8 cellular contexts compared by ENCODE assay signal in the genomic region with DNA sequence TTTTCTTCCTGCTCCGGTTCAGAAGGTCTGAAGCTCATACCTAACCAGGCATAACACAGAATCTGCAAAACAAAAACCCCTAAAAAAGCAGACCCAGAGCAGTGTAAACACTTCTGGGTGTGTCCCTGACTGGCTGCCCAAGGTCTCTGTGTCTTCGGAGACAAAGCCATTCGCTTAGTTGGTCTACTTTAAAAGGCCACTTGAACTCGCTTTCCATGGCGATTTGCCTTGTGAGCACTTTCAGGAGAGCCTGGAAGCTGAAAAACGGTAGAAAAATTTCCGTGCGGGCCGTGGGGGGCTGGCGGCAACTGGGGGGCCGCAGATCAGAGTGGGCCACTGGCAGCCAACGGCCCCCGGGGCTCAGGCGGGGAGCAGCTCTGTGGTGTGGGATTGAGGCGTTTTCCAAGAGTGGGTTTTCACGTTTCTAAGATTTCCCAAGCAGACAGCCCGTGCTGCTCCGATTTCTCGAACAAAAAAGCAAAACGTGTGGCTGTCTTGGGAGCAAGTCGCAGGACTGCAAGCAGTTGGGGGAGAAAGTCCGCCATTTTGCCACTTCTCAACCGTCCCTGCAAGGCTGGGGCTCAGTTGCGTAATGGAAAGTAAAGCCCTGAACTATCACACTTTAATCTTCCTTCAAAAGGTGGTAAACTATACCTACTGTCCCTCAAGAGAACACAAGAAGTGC. TPM values are rescaled to one million over a fixed set of nuclear protein-coding genes. Genes with fewer than 3 reads are reported as not detected.
DNase-seq lines count a peak whose midpoint lies in the region; ATAC-seq and TF ChIP-seq lines count a peak whose summit lies in the region.

No MANE protein-coding gene starts in this region.

- TF ChIP-seq CTCF in activated B cell treated with CpG ODN at 0.5 μM for 24 hours (IDR thresholded peaks at IDR 0.05) (no peak), mucosa of descending colon (IDR thresholded peaks at IDR 0.05) (no peak)

- peaks cover 16% of the 10 kb centered on the region for H3K4me1 ChIP-seq in mucosa of descending colon (ENCODE audit: low read depth)

- H3K4me1 Mint-ChIP-seq in activated B cell treated with CpG ODN at 0.5 μM for 24 hours: peaks cover 49% of the 10 kb centered on the region

- POLR2A ChIA-PET in activated B cell treated with CpG ODN at 0.5 μM for 24 hours (lab: Charles Lee): interaction anchor here (0.6 to 26.3 kb wide), 54 partner anchors 6 to 698 kb away, joined by 3 to 3752 read pairs (median 6); partner anchors contain the start of genes DPF2, EHBP1L1, FAM89B and FAU

- CTCF ChIA-PET in activated B cell treated with CpG ODN at 0.5 μM for 24 hours (lab: Charles Lee): interaction anchor here (0.9 to 16.7 kb wide), 9 partner anchors 10 to 120 kb away, joined by 3 to 289 read pairs (median 10); partner anchors contain the start of genes NEAT1 and SLC25A45

- intact Hi-C loops in activated B cell treated with CpG ODN at 0.5 μM for 24 hours (cut with micrococcal nuclease): no loop called here
- intact Hi-C loops in mucosa of descending colon (cut with DNase I, micrococcal nuclease): no loop called here

- H3K9me3 ChIP-seq in mucosa of descending colon: no peaks in the 10 kb centered on the region

- H3K4me3 ChIP-seq in mucosa of descending colon: peak overlapping the region; percentile 76

- no peaks in the 10 kb centered on the region for H3K27me3 Mint-ChIP-seq in activated B cell treated with CpG ODN at 0.5 μM for 24 hours

- H3K27ac ChIP-seq in substantia nigra (ENCODE audit: low read depth, low read length, poor library complexity, severe bottlenecking): peak overlapping the region; percentile 100

- DNase-seq in GDM1 (lab: John Stamatoyannopoulos, UW) (peak; percentile 37), NCI-H1105 treated with DMSO at 0.1 percent for 48 hours (lab: John Stamatoyannopoulos, UW) (peak; percentile 73), activated B cell treated with CpG ODN at 0.5 μM for 24 hours (peak; percentile 53), ecto neural progenitor cell (ENCODE audit: low spot score) (peak; percentile 69), mucosa of descending colon (peak in 2 of 3 donors; percentile 69 to 73), substantia nigra (lab: John Stamatoyannopoulos, UW) (peak in 24 of 49 donors; percentile 27 to 72 (median 50)), iPS-NIHi7 (ENCODE audit: extremely low spot score) (no peak)

- peaks cover 3% of the 10 kb centered on the region for H3K36me3 Mint-ChIP-seq in activated B cell treated with CpG ODN at 0.5 μM for 24 hours (ENCODE audit: low read depth)

- no peaks in the 10 kb centered on the region for H3K9me3 Mint-ChIP-seq in activated B cell treated with CpG ODN at 0.5 μM for 24 hours

- H3K4me3 Mint-ChIP-seq in activated B cell treated with CpG ODN at 0.5 μM for 24 hours: no peak overlapping the region

- peak; percentile 12 for ATAC-seq in activated B cell treated with CpG ODN at 0.5 μM for 24 hours (ENCODE audit: low read depth)
- ATAC-seq in mucosa of descending colon: peak; percentile 17
- ATAC-seq in GM21381 (IDR thresholded peaks at IDR 0.05; ENCODE audit: unreplicated experiment): no peak

- no peaks in the 10 kb centered on the region for H3K36me3 ChIP-seq in mucosa of descending colon (ENCODE audit: low read depth)

- H3K27ac Mint-ChIP-seq in activated B cell treated with CpG ODN at 0.5 μM for 24 hours: no peak overlapping the region

RNA-seq across cellular contexts. Expression of gene MALAT1, which starts 0.7 kb away (rescaled TPM):
- total RNA-seq in activated B cell treated with CpG ODN at 0.5 μM for 24 hours (12,540 and 18,961 TPM in 2 replicates), mucosa of descending colon (over 10,000 TPM; 10,779 to 14,350 (median 11,224) TPM)

RNA-seq across cellular contexts. Expression of gene SCYL1, which starts 26.7 kb away (rescaled TPM):
- total RNA-seq in activated B cell treated with CpG ODN at 0.5 μM for 24 hours (70.0 and 75.7 TPM in 2 replicates), mucosa of descending colon (10 to 100 TPM; 60.1 to 77.4 (median 60.3) TPM)

RNA-seq across cellular contexts. Expression of gene LTBP3, which starts 60.0 kb away (rescaled TPM):
- total RNA-seq in activated B cell treated with CpG ODN at 0.5 μM for 24 hours (25.0 and 25.3 TPM in 2 replicates), mucosa of descending colon (100 to 1,000 TPM in 1 of 3 donors, 10 to 100 TPM in 2; 22.6 to 133 (median 36.7) TPM)
